ENCODE assay signal across 9 cellular contexts in genomic region chr1:16978589-16979474, GRCh38. TPM values are rescaled to one million over a fixed set of nuclear protein-coding genes. Genes with fewer than 3 reads are reported as not detected.
DNase-seq lines count a peak whose midpoint lies in the region; ATAC-seq, FAIRE-seq and TF ChIP-seq lines count a peak whose summit lies in the region.
"Had no signal": no experiment of that assay in that cellular context is flagged by ENCODE, and none has a peak within 500 bp of the region (broad histone marks: within the 10 kb centered on the region; RNA-seq: fewer than 3 reads in every experiment).

No MANE protein-coding gene starts in this region.

- peaks cover 0 to 20% (median 14%) of the 10 kb centered on the region in 4 experiments; a peak in 6 of 7 replicates for H3K4me1 ChIP-seq in H1 (replicated peaks in 1 of 4; ENCODE audit: control insufficient read depth in 3 of 4, insufficient read depth in 4 of 4, low read length in 3 of 4)

- POLR2A ChIA-PET in H1 (lab: Charles Lee; ENCODE audit: partially characterized antibody): interaction anchor here (1.1 to 6.6 kb wide), 13 partner anchors 8 to 75 kb away, joined by 3 to 92 read pairs (median 6); no protein-coding TSS in a partner anchor

- peaks cover 5% of the 10 kb centered on the region for H3K27me3 Mint-ChIP-seq in type B pancreatic cell

- H2AK5ac ChIP-seq in H1 (ENCODE audit: low read depth, low read length): no peak overlapping the region; the same call in 1 of the 2 replicates

- H3K4ac ChIP-seq in H1 (replicated peaks; ENCODE audit: insufficient read length, low read depth, low read length): no peak overlapping the region

- no peak overlapping the region for H2BK120ac ChIP-seq in H1 (replicated peaks; ENCODE audit: low read depth, low read length)

- H4K20me1 ChIP-seq in H1 (replicated peaks in 1 of 2; ENCODE audit: control insufficient read depth in 1 of 2, insufficient read depth in 2 of 2, low read length in 2 of 2): peaks cover 10 to 18% of the 10 kb centered on the region in 2 experiments

- FAIRE-seq in H1 (lab: Jason Lieb, UNC): no peak
- FAIRE-seq in GM12891 (lab: Jason Lieb, UNC): no peak

- no peak overlapping the region for H2BK20ac ChIP-seq in H1 (ENCODE audit: low read length)

- no peak for ATAC-seq in HG02588 (IDR thresholded peaks at IDR 0.05; ENCODE audit: unreplicated experiment)

- H2BK15ac ChIP-seq in H1 (ENCODE audit: low read length): 0 out of 2 replicates have a peak overlapping the region, but pooled peaks have one; percentile 53

- peaks cover 5 to 27% (median 16%) of the 10 kb centered on the region in 4 experiments for H3K36me3 ChIP-seq in H1 (ENCODE audit: control insufficient read depth in 2 of 4, insufficient read depth in 4 of 4, low read length in 3 of 4)

- TF ChIP-seq CTCF in H1 (IDR thresholded peaks at IDR 0.05; ENCODE audit: control extremely low read depth in 1 of 3, insufficient read depth in 1 of 3, low read depth in 1 of 3, low read length in 3 of 3) (no peak), type B pancreatic cell (conservative IDR thresholded peaks at IDR 0.05) (no peak)

- peaks cover 0 to 27% of the 10 kb centered on the region in 2 experiments; a peak in 2 of 4 replicates for H3K79me2 ChIP-seq in H1 (ENCODE audit: control insufficient read depth in 1 of 2, insufficient read depth in 2 of 2, low read length in 2 of 2)

- H3K27ac Mint-ChIP-seq in type B pancreatic cell: no peak overlapping the region

- peaks cover 6% of the 10 kb centered on the region for H3K23me2 ChIP-seq in H1 (ENCODE audit: low read depth, low read length)

- 71% methylated on average over 12 of the region's 19 CpGs; no CpG with 5 or more reads in 1 of the 2 experiments for WGBS in H1 (ENCODE audit: extremely low coverage in 1 of 2, insufficient coverage in 1 of 2, insufficient read length in 1 of 2, insufficient replicate concordance in 2 of 2, low coverage in 1 of 2, low lambda C conversion rate in 2 of 2, missing lambda C conversion rate in 1 of 2), 2 experiments

- TF ChIP-seq POLR2A in H1 (IDR thresholded peaks at IDR 0.05; ENCODE audit: control extremely low read depth in 1 of 2, low read depth in 2 of 2, low read length in 2 of 2): 0 out of 3 replicates have a peak, but pooled peaks of 1 of the 2 experiments have one; percentile 26
- TF ChIP-seq POLR2A in GM12891 (IDR thresholded peaks at IDR 0.05; ENCODE audit: low read depth, low read length): no peak

- H3K27me3 ChIP-seq in H1 (replicated peaks in 1 of 4; ENCODE audit: control insufficient read depth in 3 of 4, extremely low read depth in 1 of 4, insufficient read depth in 3 of 4, low read length in 3 of 4): peaks cover 0 to 3% (median 0%) of the 10 kb centered on the region in 4 experiments; a peak in 1 of 7 replicates

- H3K4me3 ChIP-seq in H1 (ENCODE audit: extremely low read depth in 1 of 4, insufficient read depth in 2 of 4, low read depth in 3 of 4, low read length in 4 of 4): peak overlapping the region; percentile 62 to 98 (median 86); a peak in 7 of 8 replicates

- 0 out of 2 replicates have a peak overlapping the region, but pooled peaks have one; percentile 44 for H2BK5ac ChIP-seq in H1 (ENCODE audit: low read depth, low read length)

- H3K9ac ChIP-seq in H1 (replicated peaks in 1 of 4; ENCODE audit: extremely low read depth in 1 of 4, low read depth in 3 of 4, low read length in 3 of 4): peak overlapping the region in 2 of 4 experiments; percentile 62 to 72; a peak in 5 of 7 replicates

- CTCF ChIA-PET in H1 (lab: Charles Lee; ENCODE audit: partially characterized antibody): interaction anchor here (0.6 to 14.2 kb wide), 14 partner anchors 9 to 358 kb away, joined by 3 to 267 read pairs (median 4); no protein-coding TSS in a partner anchor

- peak overlapping the region; percentile 87 for H3K4me3 Mint-ChIP-seq in type B pancreatic cell

- H3K18ac ChIP-seq in H1 (ENCODE audit: extremely low read depth, low read length): peak overlapping the region; percentile 95

- no peak overlapping the region for H3K23ac ChIP-seq in H1 (ENCODE audit: insufficient read length)

- DNase-seq in NCI-H146 treated with DMSO at 0.1 percent for 48 hours (lab: John Stamatoyannopoulos, UW; ENCODE audit: unreplicated experiment) (peak; percentile 27), H1 (ENCODE audit: low read depth in 1 of 2, low spot score in 2 of 2) (peak in 1 of 2 experiments; percentile 49), medulla oblongata (ENCODE audit: extremely low spot score) (peak; percentile 32), type B pancreatic cell (ENCODE audit: extremely low spot score, unreplicated experiment) (peak; percentile 62), NOMO-1 treated with dmso at 0.1 percent for 144 hours (lab: John Stamatoyannopoulos, UW; ENCODE audit: unreplicated experiment) (no peak), GM12891 (ENCODE audit: insufficient read length, low spot score) (no peak), NCI-H226 (no peak)
- DNase-seq: T-helper 2 cell had no signal

- no peaks in the 10 kb centered on the region for H3K9me3 ChIP-seq in H1 (ENCODE audit: insufficient read depth in 2 of 2, low read depth in 1 of 2, low read length in 1 of 2)

- H3K9me3 Mint-ChIP-seq in type B pancreatic cell: no peaks in the 10 kb centered on the region

- H2BK12ac ChIP-seq in H1 (ENCODE audit: low read depth, low read length): 0 out of 2 replicates have a peak overlapping the region, but pooled peaks have one; percentile 75

- H3K36me3 Mint-ChIP-seq in type B pancreatic cell: no peaks in the 10 kb centered on the region

- H3K4me2 ChIP-seq in H1 (ENCODE audit: insufficient read depth in 1 of 2, low read depth in 2 of 2, low read length in 2 of 2): peak overlapping the region; percentile 83 to 99

- H2AFZ ChIP-seq in H1 (ENCODE audit: low read length): no peak overlapping the region

- no peak for TF ChIP-seq RAD21 in H1 (IDR thresholded peaks at IDR 0.05 in 1 of 2, conservative IDR thresholded peaks at IDR 0.05 in 1 of 2; ENCODE audit: low read depth in 2 of 2, low read length in 2 of 2)

- no peak overlapping the region for H3K56ac ChIP-seq in H1 (replicated peaks; ENCODE audit: insufficient read length, low read depth, low read length)

- TF ChIP-seq EP300 in H1 (IDR thresholded peaks at IDR 0.05; ENCODE audit: borderline replicate concordance in 1 of 2, low read depth in 2 of 2, low read length in 2 of 2): no peak

- H4K91ac ChIP-seq in H1 (replicated peaks; ENCODE audit: insufficient read length, low read length): peak overlapping the region; percentile 29

- H3K4me1 Mint-ChIP-seq in type B pancreatic cell (ENCODE audit: unreplicated experiment): peaks cover 39% of the 10 kb centered on the region

- H4K5ac ChIP-seq in H1 (ENCODE audit: insufficient read length, low read depth, low read length): no peak overlapping the region

- peak overlapping the region; percentile 31; the same call in 1 of the 2 replicates for H4K8ac ChIP-seq in H1 (ENCODE audit: extremely low read depth, insufficient read depth, low read length)

- no peak overlapping the region for H3K27ac ChIP-seq in H1 (ENCODE audit: low read depth, low read length)

- peaks cover 12% of the 10 kb centered on the region for H3K79me1 ChIP-seq in H1 (ENCODE audit: low read depth, low read length)

- H3K14ac ChIP-seq in H1 (ENCODE audit: insufficient read length): no peak overlapping the region

TF ChIP-seq in H1, 55 proteins besides CTCF, POLR2A, EP300 and RAD21:
- TF ChIP-seq KDM1A (IDR thresholded peaks at IDR 0.05; ENCODE audit: borderline replicate concordance, low read length): no peak

TF ChIP-seq in GM12891, 5 proteins besides CTCF, POLR2A, EP300 and RAD21 (continues in another document):
- no peak for TF ChIP-seq PAX5 (IDR thresholded peaks at IDR 0.05; ENCODE audit: insufficient read depth, low read length, severe bottlenecking)
- no peak for TF ChIP-seq POLR2AphosphoS5 (IDR thresholded peaks at IDR 0.05; ENCODE audit: low read depth, low read length)
- TF ChIP-seq SPI1 (IDR thresholded peaks at IDR 0.05; ENCODE audit: low read depth, low read length): no peak
- TF ChIP-seq POU2F2 (IDR thresholded peaks at IDR 0.05; ENCODE audit: low read depth, low read length): no peak

RNA-seq across cellular contexts. Expression of gene MFAP2, which starts 1.6 kb away (rescaled TPM):
- 172 and 188 TPM in 2 replicates for total RNA-seq in H1 (2021; fragmentation: NEBNext Ultra II Directional; extraction: Animal tissue kit (Norgen Biotek cat#: 25700))
- polyA plus RNA-seq in H1 (2011; rRNA removed): 326 and 394 TPM in 2 replicates
- 219 TPM for polyA plus RNA-seq in H1 (2011; cell fraction: cytosol; rRNA removed)
- polyA plus RNA-seq in H1 (2011; cell fraction: nucleus; rRNA removed): 360 TPM
- polyA plus RNA-seq in H1 (2012, experiment 1 of 2): 114 to 218 TPM (median 204 TPM) in 4 replicates
- 253 TPM for polyA plus RNA-seq in H1 (2012, experiment 2 of 2)
- 278 TPM for polyA plus RNA-seq in H1 (2013, experiment 1 of 2)
- polyA plus RNA-seq in H1 (2013, experiment 2 of 2): 321 TPM
- 64.4 and 85.3 TPM in 2 replicates for polyA minus RNA-seq in H1 (2011; rRNA and poly(A)+ RNA removed)
- 121 TPM for polyA minus RNA-seq in H1 (2011; cell fraction: cytosol; rRNA and poly(A)+ RNA removed)
- 111 TPM for polyA minus RNA-seq in H1 (2011; cell fraction: nucleus; rRNA and poly(A)+ RNA removed)
- total RNA-seq in type B pancreatic cell (ENCODE audit: low replicate concordance): 112 and 158 TPM in 2 replicates
- not detected for polyA plus RNA-seq in GM12891 (2012; ENCODE audit: low read depth, missing spikeins)

RNA-seq across cellular contexts. Expression of gene ATP13A2, which starts 32.9 kb away (rescaled TPM):
- total RNA-seq in H1 (2021; fragmentation: NEBNext Ultra II Directional; extraction: Animal tissue kit (Norgen Biotek cat#: 25700)): 82.1 and 89.8 TPM in 2 replicates
- 83.6 and 137 TPM in 2 replicates for polyA plus RNA-seq in H1 (2011; rRNA removed)
- polyA plus RNA-seq in H1 (2011; cell fraction: cytosol; rRNA removed): 64.7 TPM
- polyA plus RNA-seq in H1 (2011; cell fraction: nucleus; rRNA removed): 131 TPM
- 47.7 to 93.4 TPM (median 83.0 TPM) in 4 replicates for polyA plus RNA-seq in H1 (2012, experiment 1 of 2)
- polyA plus RNA-seq in H1 (2012, experiment 2 of 2): 73.1 TPM
- 78.0 TPM for polyA plus RNA-seq in H1 (2013, experiment 1 of 2)
- polyA plus RNA-seq in H1 (2013, experiment 2 of 2): 85.3 TPM
- polyA minus RNA-seq in H1 (2011; rRNA and poly(A)+ RNA removed): 96.7 and 126 TPM in 2 replicates
- 97.8 TPM for polyA minus RNA-seq in H1 (2011; cell fraction: cytosol; rRNA and poly(A)+ RNA removed)
- 55.4 TPM for polyA minus RNA-seq in H1 (2011; cell fraction: nucleus; rRNA and poly(A)+ RNA removed)
- total RNA-seq in type B pancreatic cell (ENCODE audit: low replicate concordance): 66.4 and 80.3 TPM in 2 replicates
- polyA plus RNA-seq in GM12891 (2012; ENCODE audit: low read depth, missing spikeins): 9.0 TPM

RNA-seq across cellular contexts. Expression of gene CROCC, which starts 57.1 kb away (rescaled TPM):
- total RNA-seq in H1 (2021; fragmentation: NEBNext Ultra II Directional; extraction: Animal tissue kit (Norgen Biotek cat#: 25700)): 39.5 and 42.3 TPM in 2 replicates
- 12.1 and 24.9 TPM in 2 replicates for polyA plus RNA-seq in H1 (2011; rRNA removed)
- polyA plus RNA-seq in H1 (2011; cell fraction: cytosol; rRNA removed): 35.6 TPM
- polyA plus RNA-seq in H1 (2011; cell fraction: nucleus; rRNA removed): 147 TPM
- 32.4 to 53.1 TPM (median 44.9 TPM) in 4 replicates for polyA plus RNA-seq in H1 (2012, experiment 1 of 2)
- polyA plus RNA-seq in H1 (2012, experiment 2 of 2): 16.9 TPM
- polyA plus RNA-seq in H1 (2013, experiment 1 of 2): 20.0 TPM
- polyA plus RNA-seq in H1 (2013, experiment 2 of 2): 18.9 TPM
- 13.7 and 18.3 TPM in 2 replicates for polyA minus RNA-seq in H1 (2011; rRNA and poly(A)+ RNA removed)
- 29.4 TPM for polyA minus RNA-seq in H1 (2011; cell fraction: cytosol; rRNA and poly(A)+ RNA removed)
- polyA minus RNA-seq in H1 (2011; cell fraction: nucleus; rRNA and poly(A)+ RNA removed): 44.5 TPM
- total RNA-seq in type B pancreatic cell (ENCODE audit: low replicate concordance): 23.5 and 40.1 TPM in 2 replicates
- 2.3 TPM for polyA plus RNA-seq in GM12891 (2012; ENCODE audit: low read depth, missing spikeins)

Comparison
In these comparisons a context has a peak if more than half of its experiments do, and no peak if none do; other contexts are left out.
1. DNase-seq: peak in NCI-H146 treated with DMSO at 0.1 percent for 48 hours (single experiment), medulla oblongata (single experiment) and type B pancreatic cell (single experiment); none in NOMO-1 treated with dmso at 0.1 percent for 144 hours (single experiment), GM12891 (single experiment) and NCI-H226 (single experiment).